15 cellular contexts compared by ENCODE assay signal in the genomic region with DNA sequence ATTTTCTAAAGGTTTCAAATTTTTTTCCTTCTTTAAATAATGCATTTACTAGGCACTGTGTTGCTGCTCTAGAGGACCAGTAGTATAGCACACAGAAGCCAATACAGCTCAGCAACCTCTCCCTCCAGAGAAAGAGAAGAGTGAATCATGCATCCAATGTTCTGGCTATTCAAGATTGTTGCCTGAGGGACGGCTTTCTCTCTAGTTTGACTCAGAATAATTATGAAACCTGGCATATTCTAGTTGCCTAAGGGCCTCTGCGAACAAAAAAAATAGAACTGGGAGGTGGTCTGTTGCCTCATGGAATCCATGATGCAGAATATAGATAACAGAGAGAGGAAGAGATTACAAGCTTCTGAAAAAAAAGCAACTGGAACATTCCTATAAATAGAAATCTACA.
DNase-seq lines count a peak whose midpoint lies in the region; ATAC-seq and TF ChIP-seq lines count a peak whose summit lies in the region.
"Had no signal": no experiment of that assay in that cellular context is flagged by ENCODE, and none has a peak within 500 bp of the region (broad histone marks: within the 10 kb centered on the region; RNA-seq: fewer than 3 reads in every experiment).

No MANE protein-coding gene starts in this region.

- H2AK5ac ChIP-seq in mesenchymal stem cell (ENCODE audit: low read length, severe bottlenecking) = no peak overlapping the region

- TF ChIP-seq CTCF in RWPE1 (conservative IDR thresholded peaks at IDR 0.05; ENCODE audit: low read depth) (no peak), mammary epithelial cell (conservative IDR thresholded peaks at IDR 0.05 in 1 of 2, IDR thresholded peaks at IDR 0.05 in 1 of 2; ENCODE audit: extremely low read depth in 1 of 2, insufficient read depth in 1 of 2, low read depth in 1 of 2, low read length in 2 of 2) (no peak)

- dilution Hi-C loops in mammary epithelial cell (cut with HindIII; ENCODE audit: low sequenced_read_pairs) = no loop called here

- H3K4me2 ChIP-seq in mammary epithelial cell (ENCODE audit: insufficient read depth, low read depth, low read length) (no peak overlapping the region), mesenchymal stem cell (ENCODE audit: low read length, poor library complexity, severe bottlenecking) (no peak overlapping the region)
- H3K4me2 ChIP-seq: KMS-11 had no signal

- 28% methylated on average over 2 of the region's 2 CpGs for WGBS in mammary epithelial cell (ENCODE audit: low coverage, missing lambda C conversion rate)
- 66% methylated on average over 2 of the region's 2 CpGs for WGBS in mesenchymal stem cell

- H3K4me1 ChIP-seq in mammary epithelial cell (ENCODE audit: insufficient read depth, low read length) = no peaks in the 10 kb centered on the region
- H3K4me1 ChIP-seq in mesenchymal stem cell (ENCODE audit: control insufficient read depth, insufficient read depth, low read depth, low read length) = no peaks in the 10 kb centered on the region

- H3K23ac ChIP-seq in mesenchymal stem cell (ENCODE audit: low read length in 2 of 2) = no peak overlapping the region

- no peak overlapping the region for H3K18ac ChIP-seq in mesenchymal stem cell (ENCODE audit: low read depth in 1 of 2, low read length in 2 of 2)

- H2BK15ac ChIP-seq in mesenchymal stem cell (ENCODE audit: low read depth, poor library complexity, severe bottlenecking) = no peak overlapping the region

- H3K36me3 ChIP-seq in mammary epithelial cell (ENCODE audit: insufficient read depth, low read length) = no peaks in the 10 kb centered on the region
- no peaks in the 10 kb centered on the region for H3K36me3 ChIP-seq in mesenchymal stem cell (ENCODE audit: control insufficient read depth in 1 of 2, insufficient read depth in 2 of 2, low read depth in 1 of 2, low read length in 2 of 2)

- peak; percentile 31 for DNase-seq in HPDE6-E6E7 (ENCODE audit: extremely low spot score)
- DNase-seq in RWPE1 (ENCODE audit: low spot score) = peak; percentile 1
- DNase-seq in mammary epithelial cell = peak; percentile 12
- DNase-seq in mesenchymal stem cell = peak; percentile 59
- DNase-seq in Right ventricle myocardium inferior (ENCODE audit: missing footprints) = no peak
- DNase-seq in SIG-M5 (lab: John Stamatoyannopoulos, UW) = no peak
- DNase-seq: ACHN; CD4-positive, alpha-beta T cell; DMS79 treated with DMSO at 0.1 percent for 48 hours; NCI-H187 treated with DMSO at 0.1 percent for 48 hours; NCI-H2171; NCI-H510A treated with DMSO at 0.1 percent for 48 hours had no signal

- H2BK5ac ChIP-seq in mesenchymal stem cell (ENCODE audit: low read depth, low read length, poor library complexity, severe bottlenecking) = no peak overlapping the region

- no peak overlapping the region for H4K91ac ChIP-seq in mesenchymal stem cell (ENCODE audit: low read length)

- intact Hi-C loops in mammary epithelial cell (cut with micrococcal nuclease) = no loop called here
- intact Hi-C loops in Right ventricle myocardium inferior (cut with DNase I) = no loop called here

- CTCF ChIA-PET in RWPE1 (lab: Yijun Ruan, JAX) (no interaction called here), mammary epithelial cell (lab: Charles Lee; ENCODE audit: low non-redundant PET) (no interaction called here)

- in situ Hi-C loops in mammary epithelial cell (cut with MboI; ENCODE audit: low sequenced_read_pairs in 2 of 2) = no loop called here

- ATAC-seq in esophagus mucosa = no peak
- no peak for ATAC-seq in Right ventricle myocardium inferior
- no peak for ATAC-seq in HG03439 (IDR thresholded peaks at IDR 0.05; ENCODE audit: unreplicated experiment)

- no peak overlapping the region for H4K8ac ChIP-seq in mesenchymal stem cell (ENCODE audit: low read length)

- H2BK120ac ChIP-seq in mesenchymal stem cell (ENCODE audit: low read depth, low read length) = no peak overlapping the region

- H2AFZ ChIP-seq in mammary epithelial cell (ENCODE audit: low read depth, low read length) (no peak overlapping the region), mesenchymal stem cell (ENCODE audit: low read depth, low read length) (no peak overlapping the region)

- H3K14ac ChIP-seq in mesenchymal stem cell (ENCODE audit: low read length in 2 of 2) = no peak overlapping the region

- POLR2A ChIA-PET in RWPE1 (lab: Yijun Ruan, JAX; ENCODE audit: low non-redundant PET) = no interaction called here

- H3K27me3 ChIP-seq in mammary epithelial cell (ENCODE audit: insufficient read depth, low read length) = no peaks in the 10 kb centered on the region
- H3K27me3 ChIP-seq in mesenchymal stem cell (ENCODE audit: control insufficient read depth in 1 of 2, insufficient read depth in 1 of 2, low read length in 2 of 2) = no peaks in the 10 kb centered on the region

- no peaks in the 10 kb centered on the region for H4K20me1 ChIP-seq in mammary epithelial cell (ENCODE audit: insufficient read depth, low read length)

- H3K9ac ChIP-seq in mammary epithelial cell (ENCODE audit: insufficient read depth, low read length) (no peak overlapping the region), mesenchymal stem cell (ENCODE audit: low read length) (no peak overlapping the region)
- H3K9ac ChIP-seq: KMS-11 had no signal

- no peaks in the 10 kb centered on the region for H3K79me1 ChIP-seq in mesenchymal stem cell (replicated peaks; ENCODE audit: low read length, poor library complexity, severe bottlenecking)

- no peak overlapping the region for H3K27ac ChIP-seq in RWPE1
- no peak overlapping the region for H3K27ac ChIP-seq in mammary epithelial cell (ENCODE audit: insufficient read depth, low read depth, low read length)
- no peak overlapping the region for H3K27ac ChIP-seq in mesenchymal stem cell (ENCODE audit: low read length, poor library complexity, severe bottlenecking)
- H3K27ac ChIP-seq: KMS-11 had no signal

- H3K79me2 ChIP-seq in mammary epithelial cell (ENCODE audit: insufficient read depth, low read length) = no peaks in the 10 kb centered on the region

- no peaks in the 10 kb centered on the region for H3K9me3 ChIP-seq in mammary epithelial cell (replicated peaks; ENCODE audit: insufficient read depth, low read length)
- H3K9me3 ChIP-seq in mesenchymal stem cell (ENCODE audit: control insufficient read depth, low read length) = peaks cover 16% of the 10 kb centered on the region

- no peak overlapping the region for H3K4ac ChIP-seq in mesenchymal stem cell (ENCODE audit: low read depth in 1 of 2, low read length in 2 of 2)

- H3K4me3 ChIP-seq in mammary epithelial cell (replicated peaks in 1 of 3; ENCODE audit: insufficient read depth in 1 of 3, low read depth in 2 of 3, low read length in 3 of 3) (no peak overlapping the region), mesenchymal stem cell (ENCODE audit: insufficient read depth in 1 of 2, low read depth in 1 of 2, low read length in 2 of 2) (no peak overlapping the region)

- H2BK12ac ChIP-seq in mesenchymal stem cell (ENCODE audit: low read length in 2 of 2) = no peak overlapping the region

- no TSS peak for BruUV-seq in mammary epithelial cell (replicated peaks; lab: Mats Ljungman, UMichigan)

Comparison
In these comparisons a context has a peak if more than half of its experiments do, and no peak if none do; other contexts are left out.
1. DNase-seq: peak in HPDE6-E6E7 (single experiment), RWPE1 (single experiment), mammary epithelial cell (single experiment) and mesenchymal stem cell (single experiment); none in Right ventricle myocardium inferior (single experiment) and SIG-M5 (single experiment).